Comparison of ENCODE assay signal across 11 cellular contexts in the genomic region with DNA sequence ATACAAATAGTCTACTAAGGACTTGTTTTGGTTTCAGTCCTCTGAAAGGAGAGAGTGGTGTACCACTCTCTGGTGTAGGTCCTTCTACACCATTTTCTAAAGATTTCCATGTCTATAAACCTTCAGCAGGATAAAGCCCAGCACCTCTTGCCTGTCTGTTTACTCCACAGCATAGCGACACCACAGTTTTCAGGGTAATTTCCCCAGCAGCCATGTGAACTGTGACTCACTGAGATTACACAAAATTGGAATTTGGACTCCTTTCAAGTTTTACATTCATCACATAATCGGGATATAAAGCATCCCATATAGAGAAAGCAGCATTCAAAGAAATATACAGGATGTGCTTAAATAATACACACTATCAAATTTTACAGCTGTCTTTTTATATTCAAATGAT.
DNase-seq lines count a peak whose midpoint lies in the region; ATAC-seq, FAIRE-seq and TF ChIP-seq lines count a peak whose summit lies in the region.
"Had no signal": no experiment of that assay in that cellular context is flagged by ENCODE, and none has a peak within 500 bp of the region (broad histone marks: within the 10 kb centered on the region; RNA-seq: fewer than 3 reads in every experiment).

No MANE protein-coding gene starts in this region.

- H4K8ac ChIP-seq in mesenchymal stem cell (ENCODE audit: low read length): no peak overlapping the region

- no peaks in the 10 kb centered on the region for H3K36me3 ChIP-seq in BJ (ENCODE audit: control insufficient read depth, insufficient read depth, low read length)
- H3K36me3 ChIP-seq in bronchial epithelial cell (ENCODE audit: control insufficient read depth, insufficient read depth, low read length): no peaks in the 10 kb centered on the region
- no peaks in the 10 kb centered on the region for H3K36me3 ChIP-seq in mesenchymal stem cell (ENCODE audit: control insufficient read depth in 1 of 2, insufficient read depth in 2 of 2, low read depth in 1 of 2, low read length in 2 of 2)
- H3K36me3 ChIP-seq in CD8-positive, alpha-beta T cell (ENCODE audit: insufficient read depth, low read length): no peaks in the 10 kb centered on the region
- H3K36me3 ChIP-seq: tibial artery had no signal

- H3K36me3 Mint-ChIP-seq in activated CD8-positive, alpha-beta T cell treated with anti-CD3 and anti-CD28 coated beads, Interleukin-2, amount 10 ng/mL, durations not matched to agents 7 days and 5 days (ENCODE audit: low read depth): no peaks in the 10 kb centered on the region
- H3K36me3 Mint-ChIP-seq in CD8-positive, alpha-beta T cell: no peaks in the 10 kb centered on the region

- no peaks in the 10 kb centered on the region for H3K79me1 ChIP-seq in mesenchymal stem cell (replicated peaks; ENCODE audit: low read length, poor library complexity, severe bottlenecking)

- intact Hi-C loops in CD8-positive, alpha-beta T cell (cut with DNase I, micrococcal nuclease): no loop called here

- H3K27ac Mint-ChIP-seq in activated CD8-positive, alpha-beta T cell treated with anti-CD3 and anti-CD28 coated beads, Interleukin-2, amount 10 ng/mL, durations not matched to agents 7 days and 5 days: no peak overlapping the region
- H3K27ac Mint-ChIP-seq in CD8-positive, alpha-beta T cell: no peak overlapping the region

- no peak overlapping the region for H3K23ac ChIP-seq in mesenchymal stem cell (ENCODE audit: low read length in 2 of 2)

- no peak overlapping the region for H2BK5ac ChIP-seq in mesenchymal stem cell (ENCODE audit: low read depth, low read length, poor library complexity, severe bottlenecking)

- no peak overlapping the region for H3K4ac ChIP-seq in mesenchymal stem cell (ENCODE audit: low read depth in 1 of 2, low read length in 2 of 2)

- H4K91ac ChIP-seq in mesenchymal stem cell (ENCODE audit: low read length): no peak overlapping the region

- TF ChIP-seq CTCF in BJ (IDR thresholded peaks at IDR 0.05; ENCODE audit: insufficient read depth, low read depth, low read length) (no peak), bronchial epithelial cell (IDR thresholded peaks at IDR 0.05; ENCODE audit: insufficient read depth, low read length, severe bottlenecking) (no peak)
- TF ChIP-seq CTCF in CD8-positive, alpha-beta T cell (IDR thresholded peaks at IDR 0.05): no peak

- no peak overlapping the region for H3K4me2 ChIP-seq in mesenchymal stem cell (ENCODE audit: low read length, poor library complexity, severe bottlenecking)

- H2AFZ ChIP-seq in mesenchymal stem cell (ENCODE audit: low read depth, low read length): no peak overlapping the region

- H3K4me3 ChIP-seq in BJ (ENCODE audit: low read depth, low read length) (no peak overlapping the region), bronchial epithelial cell (ENCODE audit: low read depth, low read length) (no peak overlapping the region), mesenchymal stem cell (ENCODE audit: insufficient read depth in 1 of 2, low read depth in 1 of 2, low read length in 2 of 2) (no peak overlapping the region)
- no peak overlapping the region for H3K4me3 ChIP-seq in CD8-positive, alpha-beta T cell (ENCODE audit: low read depth, low read length)
- H3K4me3 ChIP-seq: tibial artery had no signal

- no peaks in the 10 kb centered on the region for H3K4me1 ChIP-seq in mesenchymal stem cell (ENCODE audit: control insufficient read depth, insufficient read depth, low read depth, low read length)
- H3K4me1 ChIP-seq in CD8-positive, alpha-beta T cell (ENCODE audit: insufficient read depth, low read length): no peaks in the 10 kb centered on the region
- H3K4me1 ChIP-seq: tibial artery had no signal

- ATAC-seq in activated CD8-positive, alpha-beta T cell treated with anti-CD3 and anti-CD28 coated beads, Interleukin-2, amount 10 ng/mL, durations not matched to agents 7 days and 5 days: no peak
- ATAC-seq in CD8-positive, alpha-beta T cell: no peak

- H2AK5ac ChIP-seq in mesenchymal stem cell (ENCODE audit: low read length, severe bottlenecking): no peak overlapping the region

- POLR2A ChIA-PET in BJ (lab: Charles Lee): no interaction called here
- POLR2A ChIA-PET in activated CD8-positive, alpha-beta T cell treated with anti-CD3 and anti-CD28 coated beads, Interleukin-2, amount 10 ng/mL, durations not matched to agents 7 days and 5 days (lab: Charles Lee): no interaction called here
- POLR2A ChIA-PET in CD8-positive, alpha-beta T cell (lab: Charles Lee): no interaction called here

- H3K18ac ChIP-seq in mesenchymal stem cell (ENCODE audit: low read depth in 1 of 2, low read length in 2 of 2): no peak overlapping the region

- FAIRE-seq in bronchial epithelial cell (lab: Jason Lieb, UNC): no peak

- H3K27ac ChIP-seq in mesenchymal stem cell (ENCODE audit: low read length, poor library complexity, severe bottlenecking): no peak overlapping the region
- no peak overlapping the region for H3K27ac ChIP-seq in CD8-positive, alpha-beta T cell (ENCODE audit: low read depth, low read length)
- H3K27ac ChIP-seq: tibial artery had no signal

- no peak overlapping the region for H2BK12ac ChIP-seq in mesenchymal stem cell (ENCODE audit: low read length in 2 of 2)

- H3K27me3 ChIP-seq in BJ (ENCODE audit: control insufficient read depth, insufficient read depth, low read length) (no peaks in the 10 kb centered on the region), bronchial epithelial cell (ENCODE audit: control insufficient read depth, insufficient read depth, low read length) (no peaks in the 10 kb centered on the region), mesenchymal stem cell (ENCODE audit: control insufficient read depth in 1 of 2, insufficient read depth in 1 of 2, low read length in 2 of 2) (no peaks in the 10 kb centered on the region)
- no peaks in the 10 kb centered on the region for H3K27me3 ChIP-seq in CD8-positive, alpha-beta T cell (ENCODE audit: insufficient read depth, low read length)
- H3K27me3 ChIP-seq: tibial artery had no signal

- CTCF ChIA-PET in BJ (lab: Yijun Ruan, JAX): no interaction called here
- CTCF ChIA-PET in activated CD8-positive, alpha-beta T cell treated with anti-CD3 and anti-CD28 coated beads, Interleukin-2, amount 10 ng/mL, durations not matched to agents 7 days and 5 days (lab: Charles Lee): no interaction called here
- CTCF ChIA-PET in CD8-positive, alpha-beta T cell (lab: Charles Lee): no interaction called here

- no peaks in the 10 kb centered on the region for H3K27me3 Mint-ChIP-seq in activated CD8-positive, alpha-beta T cell treated with anti-CD3 and anti-CD28 coated beads, Interleukin-2, amount 10 ng/mL, durations not matched to agents 7 days and 5 days (ENCODE audit: low read depth)
- peaks cover 3% of the 10 kb centered on the region for H3K27me3 Mint-ChIP-seq in CD8-positive, alpha-beta T cell (ENCODE audit: low read depth)

- H2BK120ac ChIP-seq in mesenchymal stem cell (ENCODE audit: low read depth, low read length): no peak overlapping the region

- no peak overlapping the region for H2BK15ac ChIP-seq in mesenchymal stem cell (ENCODE audit: low read depth, poor library complexity, severe bottlenecking)

- H3K9ac ChIP-seq in mesenchymal stem cell (ENCODE audit: low read length): peak overlapping the region; percentile 86

- H3K9me3 ChIP-seq in mesenchymal stem cell (ENCODE audit: control insufficient read depth, low read length): no peaks in the 10 kb centered on the region
- no peaks in the 10 kb centered on the region for H3K9me3 ChIP-seq in CD8-positive, alpha-beta T cell (ENCODE audit: low read length)
- H3K9me3 ChIP-seq: tibial artery had no signal

- no peak overlapping the region for H3K14ac ChIP-seq in mesenchymal stem cell (ENCODE audit: low read length in 2 of 2)

- H3K4me1 Mint-ChIP-seq in activated CD8-positive, alpha-beta T cell treated with anti-CD3 and anti-CD28 coated beads, Interleukin-2, amount 10 ng/mL, durations not matched to agents 7 days and 5 days (ENCODE audit: low read depth): no peaks in the 10 kb centered on the region
- H3K4me1 Mint-ChIP-seq in CD8-positive, alpha-beta T cell (ENCODE audit: low read depth): no peaks in the 10 kb centered on the region

- no peak overlapping the region for H3K4me3 Mint-ChIP-seq in activated CD8-positive, alpha-beta T cell treated with anti-CD3 and anti-CD28 coated beads, Interleukin-2, amount 10 ng/mL, durations not matched to agents 7 days and 5 days
- H3K4me3 Mint-ChIP-seq in CD8-positive, alpha-beta T cell: no peak overlapping the region

- no peaks in the 10 kb centered on the region for H3K9me3 Mint-ChIP-seq in activated CD8-positive, alpha-beta T cell treated with anti-CD3 and anti-CD28 coated beads, Interleukin-2, amount 10 ng/mL, durations not matched to agents 7 days and 5 days (ENCODE audit: insufficient read depth)
- H3K9me3 Mint-ChIP-seq in CD8-positive, alpha-beta T cell: no peaks in the 10 kb centered on the region

- 4% methylated on average over 1 of the region's 2 CpGs for WGBS in mesenchymal stem cell

- DNase-seq in BJ (ENCODE audit: low read depth): peak; percentile 38
- peak; percentile 79 for DNase-seq in LHCN-M2 (ENCODE audit: low read depth)
- DNase-seq in bronchial epithelial cell (ENCODE audit: low read depth): peak; percentile 93
- DNase-seq in mesenchymal stem cell: peak; percentile 95
- DNase-seq in stimulated activated naive CD4-positive, alpha-beta T cell treated with Interleukin-2 at 50 U/mL for 16 hours (lab: John Stamatoyannopoulos, UW): no peak
- no peak for DNase-seq in activated CD8-positive, alpha-beta T cell treated with anti-CD3 and anti-CD28 coated beads, Interleukin-2, amount 10 ng/mL, durations not matched to agents 7 days and 5 days
- DNase-seq in CD8-positive, alpha-beta T cell: no peak
- DNase-seq in activated gamma-delta T cell (lab: John Stamatoyannopoulos, UW): no peak
- DNase-seq: DMS79; stimulated activated CD4-positive, alpha-beta T cell treated with anti-CD3 and anti-CD28 coated beads, Interleukin-1b, Interleukin-23, amount 100 ng/mL, for 48 hours; tibial artery had no signal

Comparison
In these comparisons a context has a peak if more than half of its experiments do, and no peak if none do; other contexts are left out.
1. DNase-seq: peak in BJ (single experiment), LHCN-M2 (single experiment), bronchial epithelial cell (single experiment) and mesenchymal stem cell (single experiment); none in stimulated activated naive CD4-positive, alpha-beta T cell treated with Interleukin-2 at 50 U/mL for 16 hours (single experiment), activated CD8-positive, alpha-beta T cell treated with anti-CD3 and anti-CD28 coated beads, Interleukin-2, amount 10 ng/mL, durations not matched to agents 7 days and 5 days (single experiment), CD8-positive, alpha-beta T cell (0 of 7) and activated gamma-delta T cell (single experiment).